Comparison of ENCODE assay signal across 8 cellular contexts in genomic region chr11:33259869-33260268, GRCh38. TPM values are rescaled to one million over a fixed set of nuclear protein-coding genes. Genes with fewer than 3 reads are reported as not detected.
DNase-seq lines count a peak whose midpoint lies in the region; ATAC-seq, FAIRE-seq and TF ChIP-seq lines count a peak whose summit lies in the region.

No MANE protein-coding gene starts in this region.

- peak overlapping the region in 1 of 2 experiments; percentile 89; a peak in 2 of 4 replicates for H3K9ac ChIP-seq in K562 (ENCODE audit: insufficient read depth in 1 of 2, low read depth in 2 of 2, low read length in 2 of 2)
- no peak overlapping the region for H3K9ac ChIP-seq in muscle layer of colon (ENCODE audit: low read length)

- DNase-seq in K562 (ENCODE audit: extremely low read depth in 1 of 4, low spot score in 3 of 4) = peak in 1 of 4 experiments; percentile 12
- DNase-seq in NCI-H2029 (lab: John Stamatoyannopoulos, UW) = no peak
- DNase-seq in HT-29 (ENCODE audit: low spot score) = no peak
- no peak for DNase-seq in cerebellum (ENCODE audit: low spot score)

- H3K4me1 ChIP-seq in HEK293 (ENCODE audit: control insufficient read depth, insufficient read depth, low read length) (peaks cover 5% of the 10 kb centered on the region), K562 (replicated peaks in 1 of 2; ENCODE audit: control insufficient read depth in 2 of 2, insufficient read depth in 2 of 2, low read length in 2 of 2) (peaks cover 9 to 18% of the 10 kb centered on the region in 2 experiments), muscle layer of colon (ENCODE audit: insufficient read depth, low read length) (peaks cover 50% of the 10 kb centered on the region)

- in situ Hi-C loops in K562 (cut with MboI) = no loop called here

- H3K4me2 ChIP-seq in K562 (ENCODE audit: insufficient read depth, low read length) = peak overlapping the region; percentile 84

- no peak for FAIRE-seq in K562 (lab: Jason Lieb, UNC)

- H3K9me1 ChIP-seq in K562 (ENCODE audit: control insufficient read depth, insufficient read depth, low read length) = no peaks in the 10 kb centered on the region

- CTCF ChIA-PET in HEK293 (lab: Yijun Ruan, JAX) (no interaction called here), K562 (lab: Yijun Ruan, JAX; ENCODE audit: low intra/inter-chr PET ratio) (interaction anchor here (1.7 kb wide), 1 partner anchor 93 kb away, joined by 6 read pairs; no protein-coding TSS in a partner anchor)

- POLR2A ChIA-PET in HEK293 (lab: Yijun Ruan, JAX) (no interaction called here), K562 (lab: Yijun Ruan, JAX) (interaction anchor here (0.6 to 1.4 kb wide), 2 partner anchors 10 to 64 kb away, joined by 3 to 9 read pairs; no protein-coding TSS in a partner anchor)

- ATAC-seq in K562 (no peak), HG02870 (IDR thresholded peaks at IDR 0.05; ENCODE audit: unreplicated experiment) (no peak)

- WGBS in K562 (ENCODE audit: insufficient coverage, low coverage, missing lambda C conversion rate) = 10% methylated on average over 2 of the region's 2 CpGs

- peak overlapping the region; percentile 97 for H3K4me3 ChIP-seq in HEK293 (ENCODE audit: low read depth, low read length)
- peak overlapping the region; percentile 96 for H3K4me3 ChIP-seq in K562
- H3K4me3 ChIP-seq in muscle layer of colon (ENCODE audit: low read depth in 1 of 2, low read length in 2 of 2) = peak overlapping the region in 1 of 2 donors; percentile 84

- intact Hi-C loops in K562 (cut with micrococcal nuclease) = loop anchor here (2.0 kb wide), 3 partner anchors 61 to 99 kb away; partner anchors contain the start of gene CSTF3

- no peak for TF ChIP-seq RAD21 in K562 (CRISPR knock-in tag; conservative IDR thresholded peaks at IDR 0.05 in 1 of 2, IDR thresholded peaks at IDR 0.05 in 1 of 2)

- TF ChIP-seq POLR2A in K562 (conservative IDR thresholded peaks at IDR 0.05) = no peak

- no peak for TF ChIP-seq EP300 in K562 (IDR thresholded peaks at IDR 0.05; ENCODE audit: low read length)

- H3K36me3 ChIP-seq in HEK293 (ENCODE audit: control insufficient read depth in 2 of 2, insufficient read depth in 1 of 2, low read length in 2 of 2) = no peaks in the 10 kb centered on the region
- H3K36me3 ChIP-seq in K562 (ENCODE audit: control insufficient read depth, insufficient read depth, low read length) = no peaks in the 10 kb centered on the region
- no peaks in the 10 kb centered on the region for H3K36me3 ChIP-seq in muscle layer of colon (ENCODE audit: insufficient read depth, low read length)

- TF ChIP-seq CTCF in 22Rv1 (IDR thresholded peaks at IDR 0.05) = no peak
- TF ChIP-seq CTCF in HEK293 (tag by site-specific recombination; IDR thresholded peaks at IDR 0.05) = no peak
- TF ChIP-seq CTCF in K562 (IDR thresholded peaks at IDR 0.05 in 2 of 3, conservative IDR thresholded peaks at IDR 0.05 in 1 of 3; ENCODE audit: insufficient read depth in 2 of 3, low read depth in 1 of 3, low read length in 3 of 3) = no peak

- H3K79me2 ChIP-seq in K562 (ENCODE audit: control insufficient read depth, insufficient read depth, low read length) = peaks cover 76% of the 10 kb centered on the region

- H3K27ac ChIP-seq in 22Rv1 (peak overlapping the region; percentile 88; the same call in 1 of the 2 replicates), HEK293 (ENCODE audit: extremely low read depth, low read depth, low read length) (no peak overlapping the region), K562 (ENCODE audit: extremely low read depth, low read depth, low read length) (peak overlapping the region; percentile 94; the same call in 2 of the 3 replicates), muscle layer of colon (ENCODE audit: low read depth, low read length) (peak overlapping the region; percentile 99)

- 0 out of 2 replicates have a peak overlapping the region, but pooled peaks have one; percentile 14 for H2AFZ ChIP-seq in K562 (ENCODE audit: low read depth, low read length)

- H4K20me1 ChIP-seq in K562 (replicated peaks; ENCODE audit: control insufficient read depth, insufficient read depth, low read length) = no peaks in the 10 kb centered on the region; the same call in 1 of the 2 replicates

- H3K9me3 ChIP-seq in HEK293 (ENCODE audit: control insufficient read depth, insufficient read depth, low read depth, low read length) (no peaks in the 10 kb centered on the region), K562 (replicated peaks; ENCODE audit: control insufficient read depth, insufficient read depth, low read depth, low read length) (no peaks in the 10 kb centered on the region), muscle layer of colon (ENCODE audit: low read length) (no peaks in the 10 kb centered on the region)

- BruUV-seq in K562 (replicated peaks; lab: Mats Ljungman, UMichigan) = no TSS peak

- H3K27me3 ChIP-seq in K562 (ENCODE audit: control insufficient read depth in 2 of 2, insufficient read depth in 2 of 2, low read length in 2 of 2) (no peaks in the 10 kb centered on the region), muscle layer of colon (ENCODE audit: control insufficient read depth in 1 of 2, insufficient read depth in 2 of 2, low read length in 2 of 2) (no peaks in the 10 kb centered on the region)

TF ChIP-seq in HEK293, 187 proteins besides CTCF, POLR2A, EP300 and RAD21 (continues in another document):
- TF ChIP-seq ZFP37 (tag by site-specific recombination; IDR thresholded peaks at IDR 0.05) (no peak), ZNF514 (tag by site-specific recombination; IDR thresholded peaks at IDR 0.05) (no peak), OSR2 (tag by site-specific recombination; IDR thresholded peaks at IDR 0.05) (peak; percentile 48), SP3 (tag by site-specific recombination; IDR thresholded peaks at IDR 0.05) (no peak), ZNF791 (tag by site-specific recombination; IDR thresholded peaks at IDR 0.05) (no peak), SP7 (tag by site-specific recombination; IDR thresholded peaks at IDR 0.05) (peak; percentile 41; the same call in 1 of the 2 replicates), ZSCAN30 (tag by site-specific recombination; IDR thresholded peaks at IDR 0.05) (no peak), MEIS1 (CRISPR knock-in tag; IDR thresholded peaks at IDR 0.05; ENCODE audit: borderline replicate concordance) (no peak)

TF ChIP-seq in K562, 482 proteins besides CTCF, POLR2A, EP300 and RAD21:
- TF ChIP-seq GATAD2B (IDR thresholded peaks at IDR 0.05; ENCODE audit: borderline replicate concordance) = peak; percentile 41; the same call in 1 of the 2 replicates
- TF ChIP-seq NEUROD1 (IDR thresholded peaks at IDR 0.05; ENCODE audit: borderline replicate concordance, low read depth, low read length, partially characterized antibody) = no peak
- no peak for TF ChIP-seq WHSC1 (IDR thresholded peaks at IDR 0.05; ENCODE audit: low read length)
- no peak for TF ChIP-seq HNRNPLL (IDR thresholded peaks at IDR 0.05; ENCODE audit: low read depth, low read length, poor library complexity, severe bottlenecking)
- TF ChIP-seq HNRNPUL1 (IDR thresholded peaks at IDR 0.05; ENCODE audit: low read length) = no peak
TF ChIP-seq in K562: peak in this region for 1.

RNA-seq across cellular contexts. Expression of gene HIPK3, which starts 2.7 kb away (rescaled TPM):
- total RNA-seq in K562 (2011; cell fraction: chromatin; rRNA removed; ENCODE audit: low replicate concordance) = 19.4 and 40.7 TPM in 2 replicates
- total RNA-seq in K562 (2011; cell fraction: nucleolus; rRNA removed) = 12.6 and 15.3 TPM in 2 replicates
- 12.2 and 14.0 TPM in 2 replicates for total RNA-seq in K562 (2011; cell fraction: nucleoplasm; rRNA removed)
- total RNA-seq in K562 (2014; rRNA removed) (7.5 and 10.1 TPM in 2 replicates), K562 (2014; rRNA removed; fragmentation: Illumina TruSeq; extraction: Trizol) (12.3 and 14.0 TPM in 2 replicates), K562 (2015; rRNA removed; fragmentation: Illumina TruSeq; extraction: Trizol) (13.4 and 14.1 TPM in 2 replicates), K562 (2021) (16.7 and 19.6 TPM in 2 replicates), cerebellum (114 TPM)
- polyA plus RNA-seq in K562 (2011; rRNA removed) (8.1 and 9.2 TPM in 2 replicates), K562 (2014; fragmentation: Illumina TruSeq; extraction: Trizol) (6.4 and 7.1 TPM in 2 replicates), K562 (2014; fragmentation: Nextera tagmentation; extraction: Ambion mirVana) (1 to 10 TPM; 2.3 to 4.4 TPM), K562 (2014; rRNA removed) (4.7 and 5.3 TPM in 2 replicates)
- 4.0 and 5.5 TPM in 2 replicates for polyA plus RNA-seq in K562 (2011; cell fraction: cytosol; rRNA removed)
- polyA plus RNA-seq in K562 (2011; cell fraction: nucleus; rRNA removed) = 16.5 and 17.0 TPM in 2 replicates
- polyA plus RNA-seq in K562 (2012) = 5.2 and 5.8 TPM in 2 replicates
- 52.2 and 57.1 TPM in 2 replicates for polyA minus RNA-seq in K562 (2011; rRNA and poly(A)+ RNA removed)
- polyA minus RNA-seq in K562 (2011; cell fraction: cytosol; rRNA and poly(A)+ RNA removed) = 16.1 and 23.9 TPM in 2 replicates
- polyA minus RNA-seq in K562 (2011; cell fraction: nucleus; rRNA and poly(A)+ RNA removed) = 10.6 and 18.5 TPM in 2 replicates
- total RNA-seq in HT-29 (2014; rRNA removed; shearing (Covaris generic)) = 27.2 and 31.1 TPM in 2 replicates
